26 cellular contexts compared by ENCODE assay signal in genomic region chr5:51987679-51988209, GRCh38.
DNase-seq lines count a peak whose midpoint lies in the region; TF ChIP-seq lines count a peak whose summit lies in the region.
"Had no signal": no experiment of that assay in that cellular context is flagged by ENCODE, and none has a peak within 500 bp of the region (broad histone marks: within the 10 kb centered on the region; RNA-seq: fewer than 3 reads in every experiment).

No MANE protein-coding gene starts in this region.

- H3K9me2 ChIP-seq in MM.1S (replicated peaks; ENCODE audit: insufficient read depth, low read length) = no peaks in the 10 kb centered on the region

- TF ChIP-seq CTCF in MM.1S (IDR thresholded peaks at IDR 0.05; ENCODE audit: low read length) (no peak), glutamatergic neuron (IDR thresholded peaks at IDR 0.05; ENCODE audit: partially characterized antibody, unreplicated experiment) (no peak), nephron progenitor cell (IDR thresholded peaks at IDR 0.05) (no peak)

- H3F3A ChIP-seq in MM.1S (ENCODE audit: insufficient read depth, low read length) = no peaks in the 10 kb centered on the region

- H3K4me1 ChIP-seq in MM.1S (ENCODE audit: low read length) = 0 out of 2 replicates have a peak, but pooled peaks cover 5% of the 10 kb centered on the region

- no peaks in the 10 kb centered on the region for H4K20me1 ChIP-seq in MM.1S (ENCODE audit: insufficient read depth, low read length)

- no peaks in the 10 kb centered on the region for H3K36me3 ChIP-seq in MM.1S (replicated peaks; ENCODE audit: insufficient read depth, low read length)

- H3K4me1 Mint-ChIP-seq in glutamatergic neuron (ENCODE audit: low read depth, unreplicated experiment) (peaks cover 21% of the 10 kb centered on the region), nephron progenitor cell (peaks cover 6% of the 10 kb centered on the region)
- H3K4me1 Mint-ChIP-seq: B cell, T-helper 17 cell had no signal

- no peaks in the 10 kb centered on the region for H3K79me2 ChIP-seq in MM.1S (ENCODE audit: low read length)

- H3K4me3 Mint-ChIP-seq in glutamatergic neuron (ENCODE audit: unreplicated experiment) (peak overlapping the region; percentile 64), nephron progenitor cell (no peak overlapping the region)
- H3K4me3 Mint-ChIP-seq: B cell; CD4-positive, alpha-beta T cell; HFFc6; T-helper 17 cell had no signal

- no peaks in the 10 kb centered on the region for H3K36me3 Mint-ChIP-seq in glutamatergic neuron (ENCODE audit: unreplicated experiment)
- H3K36me3 Mint-ChIP-seq in nephron progenitor cell (ENCODE audit: low read depth) = no peaks in the 10 kb centered on the region

- no peaks in the 10 kb centered on the region for H3K27me3 ChIP-seq in MM.1S (replicated peaks; ENCODE audit: insufficient read depth, low read length)

- H3K27me3 Mint-ChIP-seq in glutamatergic neuron (ENCODE audit: unreplicated experiment) (peaks cover 2% of the 10 kb centered on the region), nephron progenitor cell (ENCODE audit: low read depth, poor library complexity) (no peaks in the 10 kb centered on the region)
- H3K27me3 Mint-ChIP-seq: B cell; CD4-positive, alpha-beta T cell; T-helper 17 cell had no signal

- no peak overlapping the region for H3K4me3 ChIP-seq in MM.1S (ENCODE audit: low read length)
- H3K4me3 ChIP-seq: PC-9, SK-N-MC had no signal

- H3K27ac ChIP-seq in MM.1S (ENCODE audit: low read length) = no peak overlapping the region
- H3K27ac ChIP-seq: HL-60, PC-9, SK-N-MC had no signal

- no peak overlapping the region for H2AFZ ChIP-seq in MM.1S (ENCODE audit: low read length)
- H2AFZ ChIP-seq: PC-9 had no signal

- H3K4me2 ChIP-seq in MM.1S (ENCODE audit: low read depth, low read length) = no peak overlapping the region
- H3K4me2 ChIP-seq: PC-9 had no signal

- no peak overlapping the region for H3K9ac ChIP-seq in MM.1S (ENCODE audit: low read length)

- peak overlapping the region; percentile 86 for H3K27ac Mint-ChIP-seq in glutamatergic neuron (ENCODE audit: unreplicated experiment)
- no peak overlapping the region for H3K27ac Mint-ChIP-seq in nephron progenitor cell
- H3K27ac Mint-ChIP-seq: B cell; CD4-positive, alpha-beta T cell; HFFc6; T-helper 17 cell had no signal

- H3K9me3 Mint-ChIP-seq in glutamatergic neuron (ENCODE audit: unreplicated experiment) (peaks cover 7% of the 10 kb centered on the region), nephron progenitor cell (no peaks in the 10 kb centered on the region)
- H3K9me3 Mint-ChIP-seq: CD4-positive, alpha-beta T cell had no signal

- DNase-seq in NCI-H345 (lab: John Stamatoyannopoulos, UW) (peak; percentile 36), NCI-H345 treated with DMSO at 0.1 percent for 48 hours (lab: John Stamatoyannopoulos, UW; ENCODE audit: unreplicated experiment) (no peak), MM.1S (peak; percentile 60), NCI-H774 (lab: John Stamatoyannopoulos, UW) (peak; percentile 56), glutamatergic neuron (no peak), nephron progenitor cell (no peak), HUDEP-2 (lab: John Stamatoyannopoulos, UW; ENCODE audit: unreplicated experiment in 76 of 76) (no peak)
- no peak for DNase-seq in activated CD4-positive, CD25-positive, alpha-beta regulatory T cell treated with anti-CD3 and anti-CD28 coated beads, Interleukin-2, amount 50 U/mL, for 72 hours
- DNase-seq: CD4-positive, alpha-beta T cell; COR-L47; DMS79; H7; HFFc6; KG1; NCI-H1105 treated with DMSO at 0.1 percent for 48 hours; NCI-H1694 treated with DMSO at 0.1 percent for 48 hours; NCI-H226; NCI-H526 treated with DMSO at 0.1 percent for 48 hours; PC-9; RPMI8226; SHP77; SW 1271; T-helper 17 cell had no signal

- no peaks in the 10 kb centered on the region for H3K9me3 ChIP-seq in MM.1S (replicated peaks; ENCODE audit: insufficient read depth, low read length)

Comparison
In these comparisons a context has a peak if more than half of its experiments do, and no peak if none do; other contexts are left out.
1. DNase-seq: peak in NCI-H345 (single experiment), MM.1S (single experiment) and NCI-H774 (single experiment); none in NCI-H345 treated with DMSO at 0.1 percent for 48 hours (single experiment), glutamatergic neuron (single experiment), activated CD4-positive, CD25-positive, alpha-beta regulatory T cell treated with anti-CD3 and anti-CD28 coated beads, Interleukin-2, amount 50 U/mL, for 72 hours (single experiment), nephron progenitor cell (single experiment) and HUDEP-2 (0 of 76).